Comparison of ENCODE assay signal across 8 cellular contexts in genomic region chr2:122949523-122949922, GRCh38.
"Had no signal": no experiment of that assay in that cellular context is flagged by ENCODE, and none has a peak within 500 bp of the region (broad histone marks: within the 10 kb centered on the region; RNA-seq: fewer than 3 reads in every experiment).

No MANE protein-coding gene starts in this region.

- FAIRE-seq: G401.6, GM12878, GM12891, GM12892, GM18507, GM19239 had no signal

- ATAC-seq: GM12878 had no signal

- DNase-seq: GDM1, GF-D8 had no signal

- H3K4me3 ChIP-seq: GM12878 had no signal
